ENCODE assay signal across 22 cellular contexts in the genomic region with DNA sequence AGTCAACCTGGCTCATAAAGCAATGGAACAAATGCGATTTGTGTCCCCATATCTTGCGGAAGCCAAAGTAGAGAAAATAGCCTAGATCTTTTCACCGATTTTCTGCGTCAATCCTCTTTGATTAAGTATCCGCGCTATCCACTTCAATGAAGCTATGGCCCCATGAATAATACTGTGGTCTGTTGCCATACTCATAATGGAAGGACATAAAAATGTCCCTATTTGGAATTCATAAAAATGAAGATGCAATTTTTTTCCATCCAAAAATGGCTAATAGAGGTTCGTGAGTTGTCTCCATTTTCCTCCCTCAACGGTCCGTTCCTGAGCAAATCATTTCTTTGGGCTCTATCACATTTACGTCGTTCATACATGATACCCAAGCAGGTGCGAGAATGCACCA. TPM values are rescaled to one million over a fixed set of nuclear protein-coding genes. Genes with fewer than 3 reads are reported as not detected.
DNase-seq lines count a peak whose midpoint lies in the region; ATAC-seq, FAIRE-seq and TF ChIP-seq lines count a peak whose summit lies in the region.
"Had no signal": no experiment of that assay in that cellular context is flagged by ENCODE, and none has a peak within 500 bp of the region (broad histone marks: within the 10 kb centered on the region; RNA-seq: fewer than 3 reads in every experiment).

No MANE protein-coding gene starts in this region.

- peaks cover 8% of the 10 kb centered on the region for H3K4me1 Mint-ChIP-seq in activated naive CD4-positive, alpha-beta T cell treated with anti-CD3 and anti-CD28 coated beads for 36 hours (ENCODE audit: low read depth)
- peaks cover 0 to 8% of the 10 kb centered on the region in 2 experiments; a peak in 3 of 4 replicates for H3K4me1 Mint-ChIP-seq in H9

- FAIRE-seq in keratinocyte (lab: Jason Lieb, UNC) = peak; percentile 44
- FAIRE-seq: A204.1, GM12878, GM19239 had no signal

- TF ChIP-seq CTCF in RWPE2 (IDR thresholded peaks at IDR 0.05; ENCODE audit: poor library complexity, severe bottlenecking) (no peak), keratinocyte (optimal IDR thresholded peaks at IDR 0.05 in 1 of 3, IDR thresholded peaks at IDR 0.05 in 1 of 3, conservative IDR thresholded peaks at IDR 0.05 in 1 of 3; ENCODE audit: extremely low read depth in 1 of 3, insufficient read depth in 2 of 3, low read length in 3 of 3) (no peak), H9 (conservative IDR thresholded peaks at IDR 0.05) (no peak)

- no peak overlapping the region for H3K14ac ChIP-seq in H9 (ENCODE audit: insufficient read depth, low read length)

- no peak overlapping the region for H4K8ac ChIP-seq in H9 (replicated peaks; ENCODE audit: insufficient read length, low read depth, low read length)

- DNase-seq in activated naive CD4-positive, alpha-beta T cell treated with anti-CD3 and anti-CD28 coated beads for 36 hours = no peak
- no peak for DNase-seq in activated naive CD4-positive, alpha-beta T cell treated with anti-CD3 and anti-CD28 coated beads, Interleukin-2, amount 50 U/mL, for 72 hours (ENCODE audit: low spot score in 2 of 2)
- DNase-seq in RWPE2 (ENCODE audit: low spot score) (no peak), keratinocyte (ENCODE audit: low read depth, low spot score) (no peak), H9 (no peak), NCI-H128 (lab: John Stamatoyannopoulos, UW; ENCODE audit: unreplicated experiment) (no peak)
- DNase-seq: BE2C, Calu3, EL, GOT3, NCI-H1436, NCI-H1930, NCI-H345, NCI-H524 treated with DMSO at 0.1 percent for 48 hours, PC-9, SJCRH30 had no signal

- no peak for ATAC-seq in activated naive CD4-positive, alpha-beta T cell treated with anti-CD3 and anti-CD28 coated beads, Interleukin-2, amount 50 U/mL, for 72 hours
- ATAC-seq in RWPE2 (ENCODE audit: low read depth) (no peak), GM21360 (IDR thresholded peaks at IDR 0.05; ENCODE audit: unreplicated experiment) (no peak)

- no CpG with 5 or more reads among the region's 12 CpGs for WGBS in H9 (ENCODE audit: extremely low coverage, insufficient read length, low lambda C conversion rate)

- H2BK5ac ChIP-seq in H9 (ENCODE audit: insufficient read length, low read length) = no peak overlapping the region

- H3K4me2 ChIP-seq in keratinocyte (ENCODE audit: control insufficient read depth, extremely low read depth, insufficient read depth, low read depth, low read length) (no peak overlapping the region), H9 (ENCODE audit: insufficient read depth, insufficient read length, low read length) (no peak overlapping the region)
- H3K4me2 ChIP-seq: PC-9 had no signal

- no peaks in the 10 kb centered on the region for H3K36me3 Mint-ChIP-seq in activated naive CD4-positive, alpha-beta T cell treated with anti-CD3 and anti-CD28 coated beads for 36 hours (ENCODE audit: low read depth)
- H3K36me3 Mint-ChIP-seq in activated naive CD4-positive, alpha-beta T cell treated with anti-CD3 and anti-CD28 coated beads, Interleukin-2, amount 50 U/mL, for 72 hours = no peaks in the 10 kb centered on the region
- peaks cover 0 to 5% (median 5%) of the 10 kb centered on the region in 3 experiments; a peak in 2 of 7 replicates for H3K36me3 Mint-ChIP-seq in H9 (ENCODE audit: insufficient read depth in 1 of 3, low read depth in 3 of 3)
- H3K36me3 Mint-ChIP-seq: CD8-positive, alpha-beta T cell had no signal

- peaks cover 4% of the 10 kb centered on the region for H3K9me3 ChIP-seq in RWPE2 (ENCODE audit: severe bottlenecking)
- H3K9me3 ChIP-seq in keratinocyte (ENCODE audit: control insufficient read depth, low read depth, low read length) = no peaks in the 10 kb centered on the region
- H3K9me3 ChIP-seq in H9 (ENCODE audit: control insufficient read depth, low read depth, low read length) = no peaks in the 10 kb centered on the region
- H3K9me3 ChIP-seq: BE2C had no signal

- no peak overlapping the region for H3K4me3 ChIP-seq in RWPE2 (ENCODE audit: severe bottlenecking)
- H3K4me3 ChIP-seq in keratinocyte (ENCODE audit: control insufficient read depth in 2 of 3, extremely low read depth in 1 of 3, insufficient read depth in 2 of 3, low read depth in 1 of 3, low read length in 3 of 3) = no peak overlapping the region
- H3K4me3 ChIP-seq: GM12878, PC-9, SJCRH30 had no signal

- H3K79me1 ChIP-seq in H9 (ENCODE audit: insufficient read depth, low read depth, low read length, poor library complexity, severe bottlenecking) = no peaks in the 10 kb centered on the region

- H3K27me3 ChIP-seq in RWPE2 (ENCODE audit: insufficient read depth, poor library complexity, severe bottlenecking) (no peaks in the 10 kb centered on the region), keratinocyte (ENCODE audit: control insufficient read depth, extremely low read depth, insufficient read depth, low read length) (no peaks in the 10 kb centered on the region), H9 (ENCODE audit: insufficient read depth, low read length) (no peaks in the 10 kb centered on the region)
- H3K27me3 ChIP-seq: BE2C, SJCRH30 had no signal

- peaks cover 18% of the 10 kb centered on the region for H3K4me1 ChIP-seq in RWPE2 (ENCODE audit: insufficient read depth, poor library complexity, severe bottlenecking)
- peaks cover 16% of the 10 kb centered on the region for H3K4me1 ChIP-seq in keratinocyte (ENCODE audit: control insufficient read depth, extremely low read depth, insufficient read depth, low read length)
- H3K4me1 ChIP-seq in H9 (ENCODE audit: insufficient read depth, low read length) = no peaks in the 10 kb centered on the region; the same call in 1 of the 2 replicates
- H3K4me1 ChIP-seq: BE2C, SJCRH30 had no signal

- H2BK15ac ChIP-seq in H9 (ENCODE audit: low read depth, low read length) = no peak overlapping the region

- no peak overlapping the region for H3K18ac ChIP-seq in H9 (ENCODE audit: insufficient read length, low read depth, low read length)

- H4K20me1 ChIP-seq in keratinocyte (ENCODE audit: control insufficient read depth, extremely low read depth, insufficient read depth, low read length) (no peaks in the 10 kb centered on the region), H9 (ENCODE audit: control insufficient read depth, insufficient read depth, insufficient read length) (no peaks in the 10 kb centered on the region)

- H3K9ac ChIP-seq in keratinocyte (ENCODE audit: control insufficient read depth, extremely low read depth, insufficient read depth, low read length) (no peak overlapping the region), H9 (ENCODE audit: extremely low read depth, insufficient read length, low read length) (no peak overlapping the region)

- peaks cover 4% of the 10 kb centered on the region for H3K27me3 Mint-ChIP-seq in activated naive CD4-positive, alpha-beta T cell treated with anti-CD3 and anti-CD28 coated beads for 36 hours (ENCODE audit: low read depth)
- peaks cover 37% of the 10 kb centered on the region for H3K27me3 Mint-ChIP-seq in H9 (ENCODE audit: low read depth)

- no peaks in the 10 kb centered on the region for H3K9me1 ChIP-seq in keratinocyte (ENCODE audit: control insufficient read depth, extremely low read depth, insufficient read depth, low read length)

- H2AFZ ChIP-seq in keratinocyte (ENCODE audit: control insufficient read depth, low read length) = no peak overlapping the region
- no peak overlapping the region for H2AFZ ChIP-seq in H9 (ENCODE audit: low read length)
- H2AFZ ChIP-seq: PC-9 had no signal

- H3K36me3 ChIP-seq in RWPE2 (ENCODE audit: low read depth) (no peaks in the 10 kb centered on the region), keratinocyte (ENCODE audit: control insufficient read depth in 2 of 2, extremely low read depth in 1 of 2, insufficient read depth in 2 of 2, low read length in 2 of 2) (no peaks in the 10 kb centered on the region)
- H3K36me3 ChIP-seq: BE2C, SJCRH30 had no signal

- H3K79me2 ChIP-seq in keratinocyte (ENCODE audit: control insufficient read depth, insufficient read depth, low read length) (no peaks in the 10 kb centered on the region), H9 (ENCODE audit: insufficient read depth, low read length) (no peaks in the 10 kb centered on the region)

- H3K9me3 Mint-ChIP-seq in activated naive CD4-positive, alpha-beta T cell treated with anti-CD3 and anti-CD28 coated beads for 36 hours = no peaks in the 10 kb centered on the region
- H3K9me3 Mint-ChIP-seq in activated naive CD4-positive, alpha-beta T cell treated with anti-CD3 and anti-CD28 coated beads, Interleukin-2, amount 50 U/mL, for 72 hours = peaks cover 0 to 5% of the 10 kb centered on the region in 2 donors
- no peaks in the 10 kb centered on the region; a peak in 2 of 5 replicates for H3K9me3 Mint-ChIP-seq in H9
- H3K9me3 Mint-ChIP-seq: CD8-positive, alpha-beta T cell had no signal

- no peak overlapping the region for H2AK5ac ChIP-seq in H9 (ENCODE audit: insufficient read length, low read length)

- no peak overlapping the region for H2BK20ac ChIP-seq in H9 (ENCODE audit: low read depth, low read length, poor library complexity, severe bottlenecking)

- no peak overlapping the region for H4K91ac ChIP-seq in H9 (ENCODE audit: insufficient read length, low read depth, low read length)

- H3K27ac Mint-ChIP-seq in activated naive CD4-positive, alpha-beta T cell treated with anti-CD3 and anti-CD28 coated beads for 36 hours = peak overlapping the region; percentile 73
- H3K27ac Mint-ChIP-seq in activated naive CD4-positive, alpha-beta T cell treated with anti-CD3 and anti-CD28 coated beads, Interleukin-2, amount 50 U/mL, for 72 hours = peak overlapping the region in 1 of 2 donors; percentile 88
- no peak overlapping the region for H3K27ac Mint-ChIP-seq in H9

- no peak overlapping the region for H3K4me3 Mint-ChIP-seq in activated naive CD4-positive, alpha-beta T cell treated with anti-CD3 and anti-CD28 coated beads for 36 hours
- H3K4me3 Mint-ChIP-seq in H9 = no peak overlapping the region
- H3K4me3 Mint-ChIP-seq: CD8-positive, alpha-beta T cell had no signal

- H3K23ac ChIP-seq in H9 (ENCODE audit: insufficient read length, low read depth, low read length) = no peak overlapping the region

- CTCF ChIA-PET in activated naive CD4-positive, alpha-beta T cell treated with anti-CD3 and anti-CD28 coated beads for 36 hours (lab: Charles Lee) = no interaction called here

- H2BK120ac ChIP-seq in H9 (ENCODE audit: low read depth, low read length, poor library complexity, severe bottlenecking) = no peak overlapping the region

- no peak overlapping the region for H3K56ac ChIP-seq in H9 (ENCODE audit: insufficient read length, low read depth, low read length)

- H3K4ac ChIP-seq in H9 (ENCODE audit: low read depth, low read length) = no peak overlapping the region

- dilution Hi-C loops in keratinocyte (cut with MboI; ENCODE audit: extremely low pct_ligation_motif_present, low sequenced_read_pairs) = no loop called here

- H3K23me2 ChIP-seq in H9 (ENCODE audit: insufficient read length, low read depth, low read length, poor library complexity, severe bottlenecking) = no peaks in the 10 kb centered on the region

- no peak overlapping the region for H3T11ph ChIP-seq in H9 (ENCODE audit: low read length)

- intact Hi-C loops in activated naive CD4-positive, alpha-beta T cell treated with anti-CD3 and anti-CD28 coated beads for 36 hours (cut with micrococcal nuclease) = no loop called here

- H3K27ac ChIP-seq in RWPE2 (ENCODE audit: poor library complexity, severe bottlenecking) (peak overlapping the region; percentile 69), keratinocyte (ENCODE audit: control insufficient read depth, insufficient read depth, low read length) (peak overlapping the region; percentile 73), H9 (ENCODE audit: insufficient read length, low read depth, low read length) (no peak overlapping the region)
- H3K27ac ChIP-seq: HL-60, PC-9, SJCRH30 had no signal

- H2BK12ac ChIP-seq in H9 (ENCODE audit: insufficient read length, low read depth, low read length) = no peak overlapping the region

- H4K5ac ChIP-seq in H9 (ENCODE audit: insufficient read length, low read depth, low read length) = no peak overlapping the region

RNA-seq across cellular contexts. Expression of gene ADCY9, which starts 25.4 kb away (rescaled TPM):
- total RNA-seq in activated naive CD4-positive, alpha-beta T cell treated with anti-CD3 and anti-CD28 coated beads for 36 hours = 1 to 10 TPM; 6.5 to 7.1 TPM
- total RNA-seq in activated naive CD4-positive, alpha-beta T cell treated with anti-CD3 and anti-CD28 coated beads, Interleukin-2, amount 50 U/mL, for 72 hours = 1 to 10 TPM; 4.8 to 8.9 TPM
- polyA plus RNA-seq in keratinocyte = 2.9 to 7.6 TPM (median 3.0 TPM) in 3 replicates
- polyA plus RNA-seq in keratinocyte (2011; ENCODE audit: low read depth) = 4.6 TPM
- polyA plus RNA-seq in keratinocyte (2011; cell fraction: cytosol; rRNA removed) = 3.8 and 4.9 TPM in 2 replicates
- polyA plus RNA-seq in keratinocyte (2011; cell fraction: nucleus; rRNA removed) = 15.8 and 17.2 TPM in 2 replicates
- polyA plus RNA-seq in keratinocyte (2012; ENCODE audit: low replicate concordance) = 7.5 and 8.0 TPM in 2 replicates
- 9.2 to 34.7 TPM (median 10.9 TPM) in 3 replicates for polyA minus RNA-seq in keratinocyte
- 21.1 TPM for polyA minus RNA-seq in keratinocyte (2011; cell fraction: cytosol; rRNA and poly(A)+ RNA removed)
- polyA minus RNA-seq in keratinocyte (2011; cell fraction: nucleus; rRNA and poly(A)+ RNA removed) = 27.3 and 28.2 TPM in 2 replicates
- total RNA-seq in H9 (2021) = 4.7 and 5.7 TPM in 2 replicates
